In the genomic region with DNA sequence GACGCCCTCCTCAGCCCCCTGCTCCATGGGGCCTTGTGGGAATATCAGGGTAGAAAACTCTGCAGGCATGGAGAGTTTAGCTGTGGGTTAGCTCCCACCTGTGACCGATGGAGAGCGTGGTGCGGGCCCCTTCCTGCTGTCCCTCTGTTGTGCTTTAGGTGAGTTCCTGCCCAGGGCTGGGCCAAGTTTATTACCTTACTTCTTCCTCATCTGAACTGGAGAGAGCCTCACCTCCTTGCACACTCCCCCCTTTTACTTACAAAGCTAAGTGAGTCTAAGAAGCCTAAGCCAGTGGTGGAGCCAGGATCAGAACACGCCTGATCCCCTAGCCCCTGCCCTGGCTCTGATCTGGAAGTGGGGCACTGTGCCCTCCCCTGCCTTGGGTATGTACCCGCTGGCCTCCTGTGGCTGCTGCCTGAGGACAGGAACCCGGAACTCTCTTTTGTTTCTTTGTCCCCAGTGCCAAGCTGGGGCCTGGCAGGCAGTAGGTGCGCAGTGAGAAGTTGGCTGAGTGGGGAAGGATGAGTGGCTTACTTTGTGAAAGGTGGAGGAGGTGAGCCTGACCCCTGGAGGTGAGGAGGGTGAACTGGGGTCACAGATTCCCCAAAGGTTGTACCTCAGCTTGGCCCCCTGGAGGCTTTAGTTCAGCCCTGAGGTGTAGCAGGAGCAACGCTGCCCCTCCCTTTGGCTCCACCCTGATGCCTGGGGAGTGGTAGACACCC, we compare ENCODE assay signal across 10 cellular contexts. TPM values are rescaled to one million over a fixed set of nuclear protein-coding genes. Genes with fewer than 3 reads are reported as not detected.
DNase-seq lines count a peak whose midpoint lies in the region; ATAC-seq, FAIRE-seq and TF ChIP-seq lines count a peak whose summit lies in the region.
"Had no signal": no experiment of that assay in that cellular context is flagged by ENCODE, and none has a peak within 500 bp of the region (broad histone marks: within the 10 kb centered on the region; RNA-seq: fewer than 3 reads in every experiment).

No MANE protein-coding gene starts in this region.

- no peak overlapping the region for H2BK5ac ChIP-seq in trophoblast cell (ENCODE audit: low read depth, low read length, poor library complexity)

- H2BK12ac ChIP-seq in trophoblast cell (ENCODE audit: low read length) = no peak overlapping the region

- H2AK5ac ChIP-seq in trophoblast cell (ENCODE audit: low read length) = peak overlapping the region; percentile 0

- peak; percentile 41 for TF ChIP-seq CTCF in epithelial cell of proximal tubule (conservative IDR thresholded peaks at IDR 0.05; ENCODE audit: low read depth, low read length)

- H4K8ac ChIP-seq in trophoblast cell (ENCODE audit: low read depth, low read length) = no peak overlapping the region

- peaks cover 2% of the 10 kb centered on the region for H3K9me3 ChIP-seq in trophoblast cell (ENCODE audit: insufficient read depth, low read depth, low read length)

- H3K18ac ChIP-seq in trophoblast cell (ENCODE audit: low read length) = no peak overlapping the region

- H3K27ac ChIP-seq in trophoblast cell (ENCODE audit: low read depth, low read length) = no peak overlapping the region
- H3K27ac ChIP-seq: GM23248 had no signal

- no peak overlapping the region for H2AFZ ChIP-seq in trophoblast cell (ENCODE audit: insufficient read depth, low read length, poor library complexity)
- H2AFZ ChIP-seq: GM23248 had no signal

- H4K12ac ChIP-seq in trophoblast cell (ENCODE audit: low read depth, low read length) = no peak overlapping the region

- H3K23ac ChIP-seq in trophoblast cell (ENCODE audit: low read length) = no peak overlapping the region

- ATAC-seq in GM18858 (IDR thresholded peaks at IDR 0.05; ENCODE audit: unreplicated experiment) = no peak
- no peak for ATAC-seq in GM19467 (IDR thresholded peaks at IDR 0.05; ENCODE audit: unreplicated experiment)
- ATAC-seq in HG03439 (IDR thresholded peaks at IDR 0.05; ENCODE audit: unreplicated experiment) = no peak

- no peak overlapping the region for H2BK120ac ChIP-seq in trophoblast cell (ENCODE audit: insufficient read depth, low read length, poor library complexity)

- no peak for FAIRE-seq in GM12891 (lab: Jason Lieb, UNC)

- H3K4me2 ChIP-seq in trophoblast cell (ENCODE audit: low read length) = no peak overlapping the region

- peaks cover 10% of the 10 kb centered on the region for H3K79me1 ChIP-seq in trophoblast cell (ENCODE audit: low read length)

- H4K91ac ChIP-seq in trophoblast cell (ENCODE audit: low read depth, low read length) = no peak overlapping the region

- no peak overlapping the region for H3K9ac ChIP-seq in trophoblast cell (ENCODE audit: low read length)
- H3K9ac ChIP-seq: GM23248 had no signal

- no peak for TF ChIP-seq POLR2A in GM12891 (IDR thresholded peaks at IDR 0.05; ENCODE audit: low read depth, low read length)

- no peaks in the 10 kb centered on the region for H3K27me3 ChIP-seq in trophoblast cell (ENCODE audit: insufficient read depth, low read length)

- no peaks in the 10 kb centered on the region for H3K36me3 ChIP-seq in trophoblast cell (ENCODE audit: control insufficient read depth in 1 of 2, insufficient read depth in 2 of 2, low read length in 2 of 2)

- DNase-seq in GM12891 (ENCODE audit: insufficient read length, low spot score) (peak; percentile 55), NAMALWA (ENCODE audit: low spot score) (peak; percentile 66), epithelial cell of proximal tubule (ENCODE audit: low read depth) (no peak), trophoblast cell (no peak)
- DNase-seq in activated CD8-positive, alpha-beta memory T cell treated with anti-CD3 and anti-CD28 coated beads, Interleukin-2, amount 50 U/mL, for 4 hours = no peak
- DNase-seq: GM23248, NCI-H2227 treated with DMSO at 0.1 percent for 48 hours had no signal

- peaks cover 42 to 43% of the 10 kb centered on the region in 2 experiments for H3K4me1 ChIP-seq in trophoblast cell (ENCODE audit: control insufficient read depth in 1 of 2, insufficient read depth in 2 of 2, low read length in 2 of 2)

- no peak overlapping the region for H3K14ac ChIP-seq in trophoblast cell (ENCODE audit: low read length)

- no peak overlapping the region for H3K4ac ChIP-seq in trophoblast cell (ENCODE audit: low read depth, low read length)

- no peaks in the 10 kb centered on the region for H3K79me2 ChIP-seq in trophoblast cell (ENCODE audit: control insufficient read depth, insufficient read depth, low read length, poor library complexity)

- H3K4me3 ChIP-seq in epithelial cell of proximal tubule (ENCODE audit: low read depth, low read length) = no peak overlapping the region
- H3K4me3 ChIP-seq in trophoblast cell (ENCODE audit: low read depth, low read length) = no peak overlapping the region
- H3K4me3 ChIP-seq: GM23248 had no signal

- WGBS in trophoblast cell (ENCODE audit: extremely low coverage, insufficient coverage, insufficient read length) = no CpG with 5 or more reads among the region's 9 CpGs

TF ChIP-seq in GM12891, 5 proteins besides CTCF, POLR2A, EP300 and RAD21:
- TF ChIP-seq POU2F2 (IDR thresholded peaks at IDR 0.05; ENCODE audit: low read depth, low read length) (no peak), TAF1 (IDR thresholded peaks at IDR 0.05; ENCODE audit: low read depth, low read length) (no peak), SPI1 (IDR thresholded peaks at IDR 0.05; ENCODE audit: low read depth, low read length) (no peak), PAX5 (IDR thresholded peaks at IDR 0.05; ENCODE audit: insufficient read depth, low read length, severe bottlenecking) (no peak), POLR2AphosphoS5 (IDR thresholded peaks at IDR 0.05; ENCODE audit: low read depth, low read length) (no peak)

RNA-seq across cellular contexts. Expression of gene ARHGEF10L, which starts 32.9 kb away (rescaled TPM):
- polyA plus RNA-seq in GM12891 (2012; ENCODE audit: low read depth, missing spikeins) = 1.1 TPM
- 17.4 and 27.8 TPM in 2 replicates for total RNA-seq in epithelial cell of proximal tubule
- polyA plus RNA-seq in trophoblast cell (2013) = 9.9 TPM in 2 replicates

Comparison
In these comparisons a context has a peak if more than half of its experiments do, and no peak if none do; other contexts are left out.
1. DNase-seq: peak in GM12891 (single experiment) and NAMALWA (single experiment); none in epithelial cell of proximal tubule (single experiment), trophoblast cell (0 of 2) and activated CD8-positive, alpha-beta memory T cell treated with anti-CD3 and anti-CD28 coated beads, Interleukin-2, amount 50 U/mL, for 4 hours (single experiment).